19 cellular contexts compared by ENCODE assay signal in the genomic region with DNA sequence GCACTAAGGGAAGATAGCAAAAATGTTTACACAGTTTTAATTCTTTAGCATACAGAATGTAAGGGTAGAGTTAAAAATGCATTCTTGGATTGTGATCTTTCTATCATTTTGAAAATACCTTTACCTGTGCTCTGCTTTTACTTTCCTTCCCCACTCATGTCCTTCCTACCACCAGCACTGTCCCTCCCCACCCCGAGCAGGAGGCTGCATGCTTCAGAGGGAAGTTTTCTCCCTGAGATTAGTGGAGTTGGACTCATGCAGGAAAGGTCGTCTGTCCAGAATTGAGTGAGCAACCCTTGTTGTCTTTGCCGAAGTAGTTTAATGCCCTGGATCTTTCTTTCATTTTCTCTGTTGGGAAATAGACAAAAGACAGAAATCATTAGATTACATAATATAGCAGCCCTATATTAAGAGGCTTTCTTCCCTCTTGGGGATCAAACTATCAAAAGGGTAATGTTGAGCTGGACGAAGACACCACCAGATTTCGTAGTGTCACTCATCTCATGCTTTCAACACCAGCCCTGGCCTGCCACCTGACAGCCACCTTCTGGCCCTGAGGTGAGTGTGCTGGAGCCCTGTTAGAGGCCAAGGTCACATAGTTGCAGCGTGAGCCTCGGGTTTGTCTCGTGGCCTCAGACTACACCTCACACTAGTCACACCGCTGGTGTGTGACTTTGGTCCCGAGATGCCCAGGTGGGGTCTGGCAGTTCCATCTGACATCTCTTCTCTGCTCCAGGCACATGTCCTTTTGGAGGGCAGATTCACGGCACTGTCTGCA.
A peak's percentile ranks its signal among the peaks of the same experiment; 100 is the strongest.
DNase-seq lines count a peak whose midpoint lies in the region; ATAC-seq and TF ChIP-seq lines count a peak whose summit lies in the region.
"Had no signal": no experiment of that assay in that cellular context is flagged by ENCODE, and none has a peak within 500 bp of the region (broad histone marks: within the 10 kb centered on the region; RNA-seq: fewer than 3 reads in every experiment).

No MANE protein-coding gene starts in this region.

- intact Hi-C loops in breast epithelium (cut with DNase I; ENCODE audit: low total_unique reads) = no loop called here
- intact Hi-C loops in MCF 10A (cut with micrococcal nuclease) = loop anchor here (5.0 kb wide), 1 partner anchor 103 kb away; no protein-coding TSS in a partner anchor
- intact Hi-C loops in colonic mucosa (cut with DNase I) = loop anchor here (5.0 kb wide), 1 partner anchor 253 kb away; a partner anchor contains a TSS

- TF ChIP-seq CTCF in breast epithelium (IDR thresholded peaks at IDR 0.05) (no peak), MCF 10A (IDR thresholded peaks at IDR 0.05; ENCODE audit: unreplicated experiment) (no peak), upper lobe of left lung (IDR thresholded peaks at IDR 0.05) (no peak), colonic mucosa (IDR thresholded peaks at IDR 0.05) (no peak)

- POLR2A ChIA-PET in MCF 10A (lab: Yijun Ruan, JAX) = interaction anchor here (0.6 kb wide), 2 partner anchors 12 to 337 kb away, joined by 3 read pairs; no protein-coding TSS in a partner anchor

- H3K27ac Mint-ChIP-seq in MCF 10A (ENCODE audit: low read depth, unreplicated experiment) (no peak overlapping the region), immature natural killer cell (peak overlapping the region in 5 of 6 donors; percentile 10 to 71 (median 43))
- H3K27ac Mint-ChIP-seq in activated T-helper 17 cell treated with anti-CD3 and anti-CD28 coated beads, Interleukin-2, amount 50 U/mL, for 72 hours = peak overlapping the region; percentile 52
- H3K27ac Mint-ChIP-seq: activated naive CD8-positive, alpha-beta T cell; stimulated activated memory B cell treated with anti-CD40 and anti-IgM and Interleukin-4, amounts not matched to agents 10 μg/mL and 1 μg/mL and 100 μg/mL, for 72 hours had no signal

- TF ChIP-seq POLR2A in breast epithelium (IDR thresholded peaks at IDR 0.05) = no peak
- TF ChIP-seq POLR2A in upper lobe of left lung (IDR thresholded peaks at IDR 0.05) = no peak

- peaks cover 12 to 14% of the 10 kb centered on the region in 2 donors for H3K4me1 ChIP-seq in breast epithelium
- H3K4me1 ChIP-seq in upper lobe of left lung = peaks cover 11 to 35% (median 22%) of the 10 kb centered on the region in 4 donors
- H3K4me1 ChIP-seq in colonic mucosa = peaks cover 7% of the 10 kb centered on the region

- H3K4me3 Mint-ChIP-seq in MCF 10A (ENCODE audit: unreplicated experiment) (no peak overlapping the region), immature natural killer cell (no peak overlapping the region)
- H3K4me3 Mint-ChIP-seq in activated T-helper 17 cell treated with anti-CD3 and anti-CD28 coated beads, Interleukin-2, amount 50 U/mL, for 72 hours = peak overlapping the region; percentile 36
- H3K4me3 Mint-ChIP-seq: activated naive CD8-positive, alpha-beta T cell; stimulated activated memory B cell treated with anti-CD40 and anti-IgM and Interleukin-4, amounts not matched to agents 10 μg/mL and 1 μg/mL and 100 μg/mL, for 72 hours had no signal

- H3K27me3 ChIP-seq in breast epithelium (no peaks in the 10 kb centered on the region), upper lobe of left lung (no peaks in the 10 kb centered on the region), colonic mucosa (no peaks in the 10 kb centered on the region)
- H3K27me3 ChIP-seq: esophagus muscularis mucosa, neutrophil, tibial artery had no signal

- no peak overlapping the region for H3K9ac ChIP-seq in colonic mucosa (ENCODE audit: low read depth in 2 of 2, low read length in 2 of 2)

- no peak for DNase-seq in breast epithelium (ENCODE audit: low spot score in 2 of 2)
- DNase-seq in MCF 10A (ENCODE audit: unreplicated experiment) = no peak
- DNase-seq in immature natural killer cell = no peak
- DNase-seq in upper lobe of left lung = no peak
- no peak for DNase-seq in Ammon's horn (ENCODE audit: low spot score)
- no peak for DNase-seq in colonic mucosa
- DNase-seq: activated CD4-positive, alpha-beta T cell treated with anti-CD3 and anti-CD28 coated beads for 48 hours; activated T-cell treated with anti-CD3 and anti-CD28 coated beads for 4 hours; DMS79 treated with DMSO at 0.1 percent for 48 hours; NCI-H1694; NCI-H226; stimulated activated CD4-positive, alpha-beta T cell treated with anti-CD3 and anti-CD28 coated beads, Interleukin-15, amount 100 ng/mL, for 24 hours; tibial artery had no signal

- H3K4me1 Mint-ChIP-seq in MCF 10A (ENCODE audit: insufficient read depth, unreplicated experiment) (peaks cover 18% of the 10 kb centered on the region), immature natural killer cell (peaks cover 31 to 40% of the 10 kb centered on the region in 2 donors)
- H3K4me1 Mint-ChIP-seq in activated T-helper 17 cell treated with anti-CD3 and anti-CD28 coated beads, Interleukin-2, amount 50 U/mL, for 72 hours = peaks cover 27% of the 10 kb centered on the region

- CTCF ChIA-PET in MCF 10A (lab: Yijun Ruan, JAX) = interaction anchor here (1.6 to 2.1 kb wide), 3 partner anchors 256 to 327 kb away, joined by 5 to 12 read pairs (median 8); a partner anchor contains a TSS

- no peaks in the 10 kb centered on the region for H3K9me3 ChIP-seq in breast epithelium
- no peaks in the 10 kb centered on the region for H3K9me3 ChIP-seq in upper lobe of left lung
- no peaks in the 10 kb centered on the region for H3K9me3 ChIP-seq in colonic mucosa
- H3K9me3 ChIP-seq: esophagus muscularis mucosa, neutrophil, tibial artery had no signal

- H3K36me3 Mint-ChIP-seq in MCF 10A (ENCODE audit: insufficient read depth, unreplicated experiment) (no peaks in the 10 kb centered on the region), immature natural killer cell (peaks cover 7 to 37% (median 17%) of the 10 kb centered on the region in 3 donors)
- peaks cover 22% of the 10 kb centered on the region for H3K36me3 Mint-ChIP-seq in activated T-helper 17 cell treated with anti-CD3 and anti-CD28 coated beads, Interleukin-2, amount 50 U/mL, for 72 hours (ENCODE audit: low read depth)

- no peaks in the 10 kb centered on the region for H3K36me3 ChIP-seq in breast epithelium
- peaks cover 0 to 10% (median 2%) of the 10 kb centered on the region in 4 donors for H3K36me3 ChIP-seq in upper lobe of left lung
- no peaks in the 10 kb centered on the region for H3K36me3 ChIP-seq in colonic mucosa
- H3K36me3 ChIP-seq: neutrophil had no signal

- H3K9me3 Mint-ChIP-seq in MCF 10A (ENCODE audit: unreplicated experiment) = no peaks in the 10 kb centered on the region
- no peaks in the 10 kb centered on the region for H3K9me3 Mint-ChIP-seq in activated T-helper 17 cell treated with anti-CD3 and anti-CD28 coated beads, Interleukin-2, amount 50 U/mL, for 72 hours
- no peaks in the 10 kb centered on the region for H3K9me3 Mint-ChIP-seq in immature natural killer cell
- H3K9me3 Mint-ChIP-seq: stimulated activated memory B cell treated with anti-CD40 and anti-IgM and Interleukin-4, amounts not matched to agents 10 μg/mL and 1 μg/mL and 100 μg/mL, for 72 hours had no signal

- TF ChIP-seq EP300 in upper lobe of left lung (IDR thresholded peaks at IDR 0.05) = no peak

- no TSS peak for BruUV-seq in MCF 10A (replicated peaks; lab: Mats Ljungman, UMichigan)

- no peak for ATAC-seq in activated T-helper 17 cell treated with anti-CD3 and anti-CD28 coated beads, Interleukin-2, amount 50 U/mL, for 72 hours (replicated peaks)
- ATAC-seq in upper lobe of left lung (ENCODE audit: low FRiP score in 2 of 2) = no peak
- ATAC-seq: stimulated activated memory B cell treated with anti-CD40 and anti-IgM and Interleukin-4, amounts not matched to agents 10 μg/mL and 1 μg/mL and 100 μg/mL, for 72 hours had no signal

- H3K27me3 Mint-ChIP-seq in MCF 10A (ENCODE audit: insufficient read depth, unreplicated experiment) (no peaks in the 10 kb centered on the region), immature natural killer cell (ENCODE audit: low read depth in 3 of 3) (peaks cover 0 to 3% (median 0%) of the 10 kb centered on the region in 3 donors)
- H3K27me3 Mint-ChIP-seq in activated T-helper 17 cell treated with anti-CD3 and anti-CD28 coated beads, Interleukin-2, amount 50 U/mL, for 72 hours = no peaks in the 10 kb centered on the region
- H3K27me3 Mint-ChIP-seq: activated naive CD8-positive, alpha-beta T cell; stimulated activated memory B cell treated with anti-CD40 and anti-IgM and Interleukin-4, amounts not matched to agents 10 μg/mL and 1 μg/mL and 100 μg/mL, for 72 hours had no signal

- H3K4me3 ChIP-seq in breast epithelium (no peak overlapping the region), upper lobe of left lung (no peak overlapping the region), colonic mucosa (no peak overlapping the region)
- H3K4me3 ChIP-seq: esophagus muscularis mucosa, tibial artery had no signal

- WGBS in upper lobe of left lung, 2 donors = 63 to 73% methylated on average over 8 to 11 of the region's 11 CpGs

- H3K27ac ChIP-seq in breast epithelium = peak overlapping the region; percentile 30 to 57
- peak overlapping the region; percentile 53 for H3K27ac ChIP-seq in temporal lobe (ENCODE audit: low read depth, low read length)
- H3K27ac ChIP-seq in upper lobe of left lung = no peak overlapping the region
- no peak overlapping the region for H3K27ac ChIP-seq in colonic mucosa
- H3K27ac ChIP-seq: neutrophil had no signal

Comparison
In these comparisons a context has a peak if more than half of its experiments do, and no peak if none do; other contexts are left out.
1. H3K27ac ChIP-seq: peak in breast epithelium (2 of 2) and temporal lobe (single experiment); none in upper lobe of left lung (0 of 4) and colonic mucosa (single experiment).